ENCODE assay signal across 7 cellular contexts in genomic region chr11:66479741-66480115, GRCh38. TPM values are rescaled to one million over a fixed set of nuclear protein-coding genes. Genes with fewer than 3 reads are reported as not detected.
DNase-seq lines count a peak whose midpoint lies in the region; ATAC-seq and TF ChIP-seq lines count a peak whose summit lies in the region.

No MANE protein-coding gene starts in this region.

- H3K4me1 ChIP-seq in left ventricle myocardium inferior: peaks cover 25% of the 10 kb centered on the region

- no peaks in the 10 kb centered on the region for H3K9me3 Mint-ChIP-seq in activated B cell treated with CpG ODN at 0.5 μM for 24 hours

- H3K27me3 ChIP-seq in left ventricle myocardium inferior (ENCODE audit: low read depth): no peaks in the 10 kb centered on the region

- TF ChIP-seq CTCF in activated B cell treated with CpG ODN at 0.5 μM for 24 hours (IDR thresholded peaks at IDR 0.05) (no peak), left ventricle myocardium inferior (IDR thresholded peaks at IDR 0.05; ENCODE audit: borderline replicate concordance) (no peak)

- peak overlapping the region; percentile 78 for H3K4me3 ChIP-seq in left ventricle myocardium inferior
- peak overlapping the region; percentile 64 for H3K4me3 ChIP-seq in skeletal muscle cell (ENCODE audit: low read depth, low read length)

- H3K36me3 Mint-ChIP-seq in activated B cell treated with CpG ODN at 0.5 μM for 24 hours (ENCODE audit: low read depth): peaks cover 18% of the 10 kb centered on the region

- DNase-seq in activated B cell treated with CpG ODN at 0.5 μM for 24 hours (no peak), left ventricle myocardium inferior (no peak), skeletal muscle cell (ENCODE audit: low read depth) (no peak), cerebellar nuclear complex (lab: John Stamatoyannopoulos, UW) (no peak)

- H3K9me3 ChIP-seq in left ventricle myocardium inferior (replicated peaks): no peaks in the 10 kb centered on the region

- no peaks in the 10 kb centered on the region for H3K27me3 Mint-ChIP-seq in activated B cell treated with CpG ODN at 0.5 μM for 24 hours

- POLR2A ChIA-PET in activated B cell treated with CpG ODN at 0.5 μM for 24 hours (lab: Charles Lee): interaction anchor here (0.5 to 2.4 kb wide), 27 partner anchors 10 to 1345 kb away, joined by 3 to 63 read pairs (median 6); partner anchors contain the start of genes ACTN3, BBS1, MRPL11 and NPAS4

- H3K4me1 Mint-ChIP-seq in activated B cell treated with CpG ODN at 0.5 μM for 24 hours: peaks cover 22% of the 10 kb centered on the region

- intact Hi-C loops in activated B cell treated with CpG ODN at 0.5 μM for 24 hours (cut with micrococcal nuclease): loop anchor here (1.0 kb wide), 8 partner anchors 13 to 199 kb away; partner anchors contain the start of genes ACTN3, BBS1, PELI3 and ZDHHC24
- intact Hi-C loops in left ventricle myocardium inferior (cut with micrococcal nuclease): no loop called here

- H3K36me3 ChIP-seq in left ventricle myocardium inferior: peaks cover 13% of the 10 kb centered on the region

- peak overlapping the region; percentile 92 for H3K27ac ChIP-seq in left ventricle myocardium inferior (replicated peaks)

- peak overlapping the region; percentile 70 for H3K27ac Mint-ChIP-seq in activated B cell treated with CpG ODN at 0.5 μM for 24 hours

- ATAC-seq in GM18519 (IDR thresholded peaks at IDR 0.05; ENCODE audit: low FRiP score, unreplicated experiment) (peak; percentile 13), HG03442 (IDR thresholded peaks at IDR 0.05; ENCODE audit: unreplicated experiment) (peak; percentile 7), activated B cell treated with CpG ODN at 0.5 μM for 24 hours (ENCODE audit: low read depth) (no peak), HG03135 (IDR thresholded peaks at IDR 0.05; ENCODE audit: unreplicated experiment) (no peak)

- CTCF ChIA-PET in activated B cell treated with CpG ODN at 0.5 μM for 24 hours (lab: Charles Lee): interaction anchor here (0.9 to 3.8 kb wide), 11 partner anchors 13 to 198 kb away, joined by 3 to 27 read pairs (median 7); partner anchors contain the start of genes BBS1, MRPL11, PELI3 and RBM4

- peak overlapping the region; percentile 90 for H3K4me3 Mint-ChIP-seq in activated B cell treated with CpG ODN at 0.5 μM for 24 hours

RNA-seq across cellular contexts. Expression of gene DPP3, which starts 0.5 kb away (rescaled TPM):
- total RNA-seq in activated B cell treated with CpG ODN at 0.5 μM for 24 hours (62.2 and 63.3 TPM in 2 replicates), left ventricle myocardium inferior (13.6 TPM)

RNA-seq across cellular contexts. Expression of gene PELI3, which starts 13.0 kb away (rescaled TPM):
- 8.5 and 9.1 TPM in 2 replicates for total RNA-seq in activated B cell treated with CpG ODN at 0.5 μM for 24 hours
- 7.3 TPM for total RNA-seq in left ventricle myocardium inferior

RNA-seq across cellular contexts. Expression of gene BBS1, which starts 30.7 kb away (rescaled TPM):
- total RNA-seq in activated B cell treated with CpG ODN at 0.5 μM for 24 hours (30.5 and 38.8 TPM in 2 replicates), left ventricle myocardium inferior (16.9 TPM)

RNA-seq across cellular contexts. Expression of gene MRPL11, which starts 41.1 kb away (rescaled TPM):
- total RNA-seq in activated B cell treated with CpG ODN at 0.5 μM for 24 hours (62.6 and 74.3 TPM in 2 replicates), left ventricle myocardium inferior (53.8 TPM)

RNA-seq across cellular contexts. Expression of gene NPAS4, which starts 58.9 kb away (rescaled TPM):
- not detected in 2 replicates for total RNA-seq in activated B cell treated with CpG ODN at 0.5 μM for 24 hours
- not detected for total RNA-seq in left ventricle myocardium inferior

Comparison
In these comparisons a context has a peak if more than half of its experiments do, and no peak if none do; other contexts are left out.
1. ATAC-seq: peak in GM18519 (single experiment) and HG03442 (single experiment); none in activated B cell treated with CpG ODN at 0.5 μM for 24 hours (single experiment) and HG03135 (single experiment).